Comparison of ENCODE assay signal across 18 cellular contexts in the genomic region with DNA sequence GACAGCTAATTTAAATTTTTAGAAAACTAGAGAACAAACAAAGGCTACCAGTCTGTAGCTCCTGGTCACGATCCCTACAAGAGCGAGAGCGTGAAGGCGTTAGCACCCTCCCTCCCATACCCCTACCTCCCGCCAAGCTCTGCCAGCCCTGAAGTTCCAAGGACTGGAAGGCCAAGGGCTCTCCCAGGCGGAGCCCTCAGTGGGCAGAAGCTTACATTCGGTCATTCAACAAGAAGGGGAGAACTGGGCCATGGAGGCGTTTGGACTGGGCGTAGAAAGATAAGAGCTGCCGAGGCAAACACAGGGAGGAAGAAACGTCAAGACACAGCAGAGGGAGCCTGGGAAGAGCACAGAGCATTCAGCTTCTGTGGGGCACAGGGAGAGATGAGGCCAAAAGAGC. TPM values are rescaled to one million over a fixed set of nuclear protein-coding genes. Genes with fewer than 3 reads are reported as not detected.
DNase-seq lines count a peak whose midpoint lies in the region; ATAC-seq and TF ChIP-seq lines count a peak whose summit lies in the region.
"Had no signal": no experiment of that assay in that cellular context is flagged by ENCODE, and none has a peak within 500 bp of the region (broad histone marks: within the 10 kb centered on the region; RNA-seq: fewer than 3 reads in every experiment).

No MANE protein-coding gene starts in this region.

- no peak for TF ChIP-seq EP300 in upper lobe of left lung (IDR thresholded peaks at IDR 0.05)
- no peak for TF ChIP-seq EP300 in gastroesophageal sphincter (IDR thresholded peaks at IDR 0.05)

- H3K9me3 Mint-ChIP-seq in MCF 10A (ENCODE audit: unreplicated experiment) = no peaks in the 10 kb centered on the region
- H3K9me3 Mint-ChIP-seq in WTC11 = no peaks in the 10 kb centered on the region
- no peaks in the 10 kb centered on the region for H3K9me3 Mint-ChIP-seq in mesothelial cell of epicardium
- H3K9me3 Mint-ChIP-seq: activated naive CD4-positive, alpha-beta T cell treated with anti-CD3 and anti-CD28 coated beads for 36 hours had no signal

- in situ Hi-C loops in mammary epithelial cell (cut with MboI; ENCODE audit: low sequenced_read_pairs in 2 of 2) = no loop called here

- BruUV-seq in MCF 10A (replicated peaks; lab: Mats Ljungman, UMichigan) (no TSS peak), mammary epithelial cell (replicated peaks; lab: Mats Ljungman, UMichigan) (no TSS peak)

- intact Hi-C loops in MCF 10A (cut with micrococcal nuclease) (loop anchor here (1.0 to 2.0 kb wide), 3 partner anchors 94 to 194 kb away; no protein-coding TSS in a partner anchor), mammary epithelial cell (cut with micrococcal nuclease) (loop anchor here (1.0 to 10.0 kb wide), 3 partner anchors 146 to 654 kb away; no protein-coding TSS in a partner anchor)

- CTCF ChIA-PET in MCF 10A (lab: Yijun Ruan, JAX) = interaction anchor here (0.5 to 5.8 kb wide), 27 partner anchors 10 to 237 kb away, joined by 3 to 52 read pairs (median 8); partner anchors contain the start of gene PDLIM7
- CTCF ChIA-PET in mammary epithelial cell (lab: Charles Lee; ENCODE audit: low non-redundant PET) = no interaction called here
- CTCF ChIA-PET in WTC11 (lab: Charles Lee) = interaction anchor here (0.9 to 4.5 kb wide), 27 partner anchors 11 to 245 kb away, joined by 3 to 91 read pairs (median 13); partner anchors contain the start of genes FGFR4, GRK6, NSD1 and PFN3

- peaks cover 41% of the 10 kb centered on the region for H3K36me3 Mint-ChIP-seq in MCF 10A (ENCODE audit: insufficient read depth, unreplicated experiment)
- H3K36me3 Mint-ChIP-seq in WTC11 = peaks cover 29% of the 10 kb centered on the region
- peaks cover 10% of the 10 kb centered on the region for H3K36me3 Mint-ChIP-seq in mesothelial cell of epicardium

- no peak overlapping the region for H2AFZ ChIP-seq in mammary epithelial cell (ENCODE audit: low read depth, low read length)

- H3K79me2 ChIP-seq in mammary epithelial cell (ENCODE audit: insufficient read depth, low read length) = peaks cover 32% of the 10 kb centered on the region

- POLR2A ChIA-PET in MCF 10A (lab: Yijun Ruan, JAX) = interaction anchor here (0.7 to 1.8 kb wide), 5 partner anchors 19 to 195 kb away, joined by 3 to 11 read pairs (median 3); partner anchors contain the start of gene LMAN2
- POLR2A ChIA-PET in WTC11 (lab: Charles Lee) = interaction anchor here (1.2 kb wide), 2 partner anchors 139 to 175 kb away, joined by 3 read pairs; partner anchors contain the start of gene NSD1

- peaks cover 4% of the 10 kb centered on the region for H3K36me3 ChIP-seq in mammary epithelial cell (ENCODE audit: insufficient read depth, low read length)
- H3K36me3 ChIP-seq in upper lobe of left lung = peaks cover 0 to 37% (median 19%) of the 10 kb centered on the region in 4 donors
- peaks cover 0 to 31% of the 10 kb centered on the region in 2 donors for H3K36me3 ChIP-seq in gastroesophageal sphincter

- dilution Hi-C loops in mammary epithelial cell (cut with HindIII; ENCODE audit: low sequenced_read_pairs) = no loop called here

- peaks cover 2% of the 10 kb centered on the region for H4K20me1 ChIP-seq in mammary epithelial cell (ENCODE audit: insufficient read depth, low read length)

- DNase-seq in MCF 10A (ENCODE audit: unreplicated experiment) (no peak), mammary epithelial cell (no peak), WTC11 (ENCODE audit: low spot score) (no peak), mesothelial cell of epicardium (ENCODE audit: low spot score in 2 of 2, unreplicated experiment in 2 of 2) (no peak), upper lobe of left lung (no peak), nucleus accumbens (lab: John Stamatoyannopoulos, UW) (no peak)
- DNase-seq: activated CD4-positive, alpha-beta T cell treated with anti-CD3 and anti-CD28 coated beads, Interleukin-2, amount 50 U/mL, for 48 hours; activated naive CD4-positive, alpha-beta T cell treated with anti-CD3 and anti-CD28 coated beads for 36 hours; AML-193; DMS79 treated with DMSO at 0.1 percent for 48 hours; islet precursor cell; NCI-H187; NCI-H526 treated with DMSO at 0.1 percent for 48 hours; stimulated activated CD4-positive, alpha-beta T cell treated with anti-CD3 and anti-CD28 coated beads, Interleukin-15, amount 100 ng/mL, for 24 hours; testis had no signal

- no peak for TF ChIP-seq CTCF in MCF 10A (IDR thresholded peaks at IDR 0.05; ENCODE audit: unreplicated experiment)
- no peak for TF ChIP-seq CTCF in mammary epithelial cell (conservative IDR thresholded peaks at IDR 0.05 in 1 of 2, IDR thresholded peaks at IDR 0.05 in 1 of 2; ENCODE audit: extremely low read depth in 1 of 2, insufficient read depth in 1 of 2, low read depth in 1 of 2, low read length in 2 of 2)
- no peak for TF ChIP-seq CTCF in WTC11 (IDR thresholded peaks at IDR 0.05)
- TF ChIP-seq CTCF in mesothelial cell of epicardium (IDR thresholded peaks at IDR 0.05; ENCODE audit: unreplicated experiment) = no peak
- no peak for TF ChIP-seq CTCF in upper lobe of left lung (IDR thresholded peaks at IDR 0.05)
- TF ChIP-seq CTCF in gastroesophageal sphincter (IDR thresholded peaks at IDR 0.05) = no peak

- no peak overlapping the region for H3K9ac ChIP-seq in mammary epithelial cell (ENCODE audit: insufficient read depth, low read length)

- 91% methylated on average over 9 of the region's 11 CpGs for WGBS in mammary epithelial cell (ENCODE audit: low coverage, missing lambda C conversion rate)
- 92% methylated on average over 11 of the region's 11 CpGs for WGBS in upper lobe of left lung, 2 donors
- WGBS in gastroesophageal sphincter (ENCODE audit: low coverage in 1 of 2), 2 donors = 50 to 85% methylated on average over 1 to 4 of the region's 11 CpGs

- ATAC-seq in WTC11 (no peak), upper lobe of left lung (ENCODE audit: low FRiP score in 2 of 2) (no peak), gastroesophageal sphincter (no peak), HG02938 (IDR thresholded peaks at IDR 0.05; ENCODE audit: unreplicated experiment) (no peak)
- ATAC-seq: mucosa of descending colon had no signal

- TF ChIP-seq POLR2A in upper lobe of left lung (IDR thresholded peaks at IDR 0.05) = no peak
- TF ChIP-seq POLR2A in gastroesophageal sphincter (IDR thresholded peaks at IDR 0.05) = no peak

- H3K9me3 ChIP-seq in mammary epithelial cell (replicated peaks; ENCODE audit: insufficient read depth, low read length) (no peaks in the 10 kb centered on the region), upper lobe of left lung (no peaks in the 10 kb centered on the region), gastroesophageal sphincter (no peaks in the 10 kb centered on the region)
- H3K9me3 ChIP-seq: mucosa of descending colon, testis had no signal

- H3K4me3 Mint-ChIP-seq in MCF 10A (ENCODE audit: unreplicated experiment) = no peak overlapping the region
- H3K4me3 Mint-ChIP-seq in WTC11 = no peak overlapping the region
- no peak overlapping the region for H3K4me3 Mint-ChIP-seq in mesothelial cell of epicardium
- H3K4me3 Mint-ChIP-seq: activated naive CD4-positive, alpha-beta T cell treated with anti-CD3 and anti-CD28 coated beads for 36 hours had no signal

- H3K4me2 ChIP-seq in mammary epithelial cell (ENCODE audit: insufficient read depth, low read depth, low read length) = no peak overlapping the region

- no peak overlapping the region for H3K27ac ChIP-seq in mammary epithelial cell (ENCODE audit: insufficient read depth, low read depth, low read length)
- H3K27ac ChIP-seq in upper lobe of left lung = peak overlapping the region; percentile 4 to 92 (median 10)
- H3K27ac ChIP-seq in gastroesophageal sphincter = no peak overlapping the region
- H3K27ac ChIP-seq: testis had no signal

- no peaks in the 10 kb centered on the region for H3K27me3 ChIP-seq in mammary epithelial cell (ENCODE audit: insufficient read depth, low read length)
- H3K27me3 ChIP-seq in upper lobe of left lung = no peaks in the 10 kb centered on the region
- no peaks in the 10 kb centered on the region for H3K27me3 ChIP-seq in gastroesophageal sphincter
- H3K27me3 ChIP-seq: testis had no signal

- H3K4me3 ChIP-seq in mammary epithelial cell (replicated peaks in 1 of 3; ENCODE audit: insufficient read depth in 1 of 3, low read depth in 2 of 3, low read length in 3 of 3) (no peak overlapping the region), upper lobe of left lung (no peak overlapping the region), gastroesophageal sphincter (no peak overlapping the region)
- H3K4me3 ChIP-seq: mucosa of descending colon, testis had no signal

- H3K27me3 Mint-ChIP-seq in MCF 10A (ENCODE audit: insufficient read depth, unreplicated experiment) (no peaks in the 10 kb centered on the region), WTC11 (ENCODE audit: low read depth) (no peaks in the 10 kb centered on the region), mesothelial cell of epicardium (ENCODE audit: low read depth) (no peaks in the 10 kb centered on the region)

- H3K4me1 ChIP-seq in mammary epithelial cell (ENCODE audit: insufficient read depth, low read length) (peaks cover 42% of the 10 kb centered on the region), upper lobe of left lung (peaks cover 45 to 77% (median 59%) of the 10 kb centered on the region in 4 donors), gastroesophageal sphincter (peaks cover 0 to 51% (median 23%) of the 10 kb centered on the region in 3 donors)

- H3K27ac Mint-ChIP-seq in MCF 10A (ENCODE audit: low read depth, unreplicated experiment) (peak overlapping the region; percentile 67), WTC11 (0 out of 2 replicates have a peak overlapping the region, but pooled peaks have one; percentile 5), mesothelial cell of epicardium (peak overlapping the region; percentile 36)
- H3K27ac Mint-ChIP-seq: activated naive CD4-positive, alpha-beta T cell treated with anti-CD3 and anti-CD28 coated beads for 36 hours had no signal

- peaks cover 53% of the 10 kb centered on the region for H3K4me1 Mint-ChIP-seq in MCF 10A (ENCODE audit: insufficient read depth, unreplicated experiment)
- peaks cover 28% of the 10 kb centered on the region for H3K4me1 Mint-ChIP-seq in WTC11
- H3K4me1 Mint-ChIP-seq in mesothelial cell of epicardium = peaks cover 28% of the 10 kb centered on the region

RNA-seq across cellular contexts. Expression of gene MXD3, which starts 3.0 kb away (rescaled TPM):
- total RNA-seq in MCF 10A (2022) (8.4 and 13.2 TPM in 2 replicates), mammary epithelial cell (10 to 100 TPM in 1 of 2 donors, under 1 TPM in 1; 0.83 to 10.7 TPM), WTC11 (2021) (16.9 to 25.7 TPM (median 18.8 TPM) in 3 replicates), mesothelial cell of epicardium (18.4 to 19.8 TPM (median 19.2 TPM) in 3 replicates), upper lobe of left lung (10 to 100 TPM in 4 of 6 donors, 1 to 10 TPM in 2; 8.8 to 29.5 (median 13.6) TPM), gastroesophageal sphincter (10 to 100 TPM in 1 of 4 donors, 1 to 10 TPM in 3; 1.7 to 10.9 (median 6.3) TPM)
- 3.6 TPM for polyA plus RNA-seq in mammary epithelial cell
- not detected for polyA minus RNA-seq in mammary epithelial cell

RNA-seq across cellular contexts. Expression of gene PRELID1, which starts 5.1 kb away (rescaled TPM):
- total RNA-seq in MCF 10A (2022) (217 and 267 TPM in 2 replicates), mammary epithelial cell (100 to 1,000 TPM in 1 of 2 donors, 10 to 100 TPM in 1; 51.5 to 181 TPM), WTC11 (2021) (235 to 273 TPM (median 245 TPM) in 3 replicates), mesothelial cell of epicardium (80.5 to 89.8 TPM (median 81.2 TPM) in 3 replicates), upper lobe of left lung (100 to 1,000 TPM in 2 of 6 donors, 10 to 100 TPM in 4; 45.1 to 132 (median 86.8) TPM), gastroesophageal sphincter (10 to 100 TPM; 60.4 to 97.5 (median 73.5) TPM)
- polyA plus RNA-seq in mammary epithelial cell = 276 TPM
- polyA minus RNA-seq in mammary epithelial cell = 144 TPM

RNA-seq across cellular contexts. Expression of gene RAB24, which starts 5.2 kb away (rescaled TPM):
- total RNA-seq in MCF 10A (2022) (34.3 and 42.6 TPM in 2 replicates), mammary epithelial cell (10 to 100 TPM; 10.3 to 21.4 TPM), WTC11 (2021) (37.0 to 40.2 TPM (median 38.0 TPM) in 3 replicates), mesothelial cell of epicardium (28.3 to 31.8 TPM (median 30.3 TPM) in 3 replicates), upper lobe of left lung (10 to 100 TPM; 26.8 to 92.2 (median 50.3) TPM), gastroesophageal sphincter (10 to 100 TPM; 21.4 to 32.4 (median 24.8) TPM)
- 17.4 TPM for polyA plus RNA-seq in mammary epithelial cell
- polyA minus RNA-seq in mammary epithelial cell = not detected

RNA-seq across cellular contexts. Expression of gene LMAN2, which starts 42.7 kb away (rescaled TPM):
- total RNA-seq in MCF 10A (2022) (221 and 279 TPM in 2 replicates), mammary epithelial cell (100 to 1,000 TPM; 114 to 201 TPM), WTC11 (2021) (141 to 162 TPM (median 147 TPM) in 3 replicates), mesothelial cell of epicardium (85.4 to 87.2 TPM (median 87.0 TPM) in 3 replicates), upper lobe of left lung (100 to 1,000 TPM; 134 to 263 (median 177) TPM), gastroesophageal sphincter (100 to 1,000 TPM in 3 of 4 donors, 10 to 100 TPM in 1; 78.1 to 147 (median 111) TPM)
- 222 TPM for polyA plus RNA-seq in mammary epithelial cell
- 285 TPM for polyA minus RNA-seq in mammary epithelial cell

RNA-seq across cellular contexts. Expression of gene RGS14, which starts 49.0 kb away (rescaled TPM):
- total RNA-seq in MCF 10A (2022) = 7.8 and 12.6 TPM in 2 replicates
- total RNA-seq in mammary epithelial cell = 10 to 100 TPM in 1 of 2 donors, 1 to 10 TPM in 1; 6.1 to 10.0 TPM
- 8.1 TPM for polyA plus RNA-seq in mammary epithelial cell
- 48.7 TPM for polyA minus RNA-seq in mammary epithelial cell
- total RNA-seq in WTC11 (2021) = 60.4 to 74.6 TPM (median 64.6 TPM) in 3 replicates
- 13.5 to 16.1 TPM (median 14.1 TPM) in 3 replicates for total RNA-seq in mesothelial cell of epicardium
- total RNA-seq in upper lobe of left lung = 10 to 100 TPM; 11.9 to 39.1 (median 26.6) TPM
- total RNA-seq in gastroesophageal sphincter = 10 to 100 TPM in 3 of 4 donors, 1 to 10 TPM in 1; 7.6 to 20.1 (median 13.7) TPM

Comparison
In these comparisons a context has a peak if more than half of its experiments do, and no peak if none do; other contexts are left out.
1. H3K27ac Mint-ChIP-seq: peak in every context shown above with its lines; median percentile 67 in MCF 10A; 36 in mesothelial cell of epicardium; 5 in WTC11.
2. H3K27ac ChIP-seq: peak in upper lobe of left lung (4 of 4); none in mammary epithelial cell (single experiment) and gastroesophageal sphincter (0 of 4).